2 cellular contexts compared by ENCODE assay signal in genomic region chr15:73832657-73833056, GRCh38.
TF ChIP-seq lines count a peak whose summit lies in the region.

No MANE protein-coding gene starts in this region.

TF ChIP-seq in HCT116, 20 proteins besides CTCF, POLR2A, EP300 and RAD21 (continued from another document):
- TF ChIP-seq ATF3 (IDR thresholded peaks at IDR 0.05) (no peak), REST (IDR thresholded peaks at IDR 0.05; ENCODE audit: low read depth) (peak; percentile 54)

TF ChIP-seq in K562, 482 proteins besides CTCF, POLR2A, EP300 and RAD21 (continued from another document):
- no peak for TF ChIP-seq JUN (IDR thresholded peaks at IDR 0.05; ENCODE audit: borderline replicate concordance, low read depth, low read length)
- TF ChIP-seq JUN (CRISPR knock-in tag; IDR thresholded peaks at IDR 0.05; ENCODE audit: borderline replicate concordance): no peak
- no peak for TF ChIP-seq DLX4 (CRISPR knock-in tag; IDR thresholded peaks at IDR 0.05)
- TF ChIP-seq EHMT2 (IDR thresholded peaks at IDR 0.05): 0 out of 2 replicates have a peak, but pooled peaks have one; percentile 30
- no peak for TF ChIP-seq TARDBP (IDR thresholded peaks at IDR 0.05)
- TF ChIP-seq REST (CRISPR knock-in tag; IDR thresholded peaks at IDR 0.05; ENCODE audit: low read depth): 0 out of 2 replicates have a peak, but pooled peaks have one; percentile 47
- no peak for TF ChIP-seq MAZ (CRISPR knock-in tag; conservative IDR thresholded peaks at IDR 0.05 in 1 of 2, IDR thresholded peaks at IDR 0.05 in 1 of 2)
- TF ChIP-seq ZEB2 (IDR thresholded peaks at IDR 0.05): no peak
- TF ChIP-seq L3MBTL2 (IDR thresholded peaks at IDR 0.05): no peak
